ENCODE assay signal across 8 cellular contexts in the genomic region with DNA sequence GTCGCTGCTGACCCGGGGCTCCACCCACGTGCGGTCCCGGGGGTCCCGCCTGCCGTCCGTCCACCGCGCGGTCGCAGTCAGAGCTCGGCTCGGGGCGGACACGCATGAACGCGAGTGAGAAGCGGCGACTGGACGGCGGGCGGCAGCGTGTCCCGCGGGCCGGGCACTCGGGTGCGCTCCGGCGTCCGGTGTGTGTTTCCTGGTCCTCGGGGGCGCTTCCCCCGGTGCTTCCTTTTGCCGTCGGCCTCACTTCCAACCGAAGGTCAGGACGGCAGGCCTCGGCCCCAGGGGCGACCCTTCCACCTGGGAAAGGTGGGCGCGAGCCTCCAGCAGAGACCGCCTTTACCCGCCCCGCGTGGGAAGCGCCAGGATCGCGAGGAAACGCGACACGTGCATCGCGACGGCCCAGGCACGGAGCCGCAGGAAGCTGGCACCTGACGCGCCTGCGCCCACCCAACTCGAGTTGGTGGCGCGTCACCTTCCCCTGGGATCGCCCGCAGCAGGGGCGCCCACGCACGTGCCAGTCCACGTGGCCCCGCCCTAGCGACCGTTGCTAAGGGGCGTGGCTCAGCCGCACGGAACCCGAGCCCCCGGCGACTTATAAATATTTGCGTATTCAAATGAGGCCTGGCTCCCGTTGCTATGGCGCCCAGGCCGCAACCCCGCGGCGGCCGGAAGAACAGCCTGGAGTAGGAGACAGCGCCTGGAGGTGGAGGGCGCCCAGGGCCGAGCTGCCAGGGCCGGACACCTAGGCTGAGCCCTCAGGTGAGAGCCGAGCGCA. TPM values are rescaled to one million over a fixed set of nuclear protein-coding genes. Genes with fewer than 3 reads are reported as not detected.
DNase-seq lines count a peak whose midpoint lies in the region; ATAC-seq and FAIRE-seq lines count a peak whose summit lies in the region.

A gene with protein sequence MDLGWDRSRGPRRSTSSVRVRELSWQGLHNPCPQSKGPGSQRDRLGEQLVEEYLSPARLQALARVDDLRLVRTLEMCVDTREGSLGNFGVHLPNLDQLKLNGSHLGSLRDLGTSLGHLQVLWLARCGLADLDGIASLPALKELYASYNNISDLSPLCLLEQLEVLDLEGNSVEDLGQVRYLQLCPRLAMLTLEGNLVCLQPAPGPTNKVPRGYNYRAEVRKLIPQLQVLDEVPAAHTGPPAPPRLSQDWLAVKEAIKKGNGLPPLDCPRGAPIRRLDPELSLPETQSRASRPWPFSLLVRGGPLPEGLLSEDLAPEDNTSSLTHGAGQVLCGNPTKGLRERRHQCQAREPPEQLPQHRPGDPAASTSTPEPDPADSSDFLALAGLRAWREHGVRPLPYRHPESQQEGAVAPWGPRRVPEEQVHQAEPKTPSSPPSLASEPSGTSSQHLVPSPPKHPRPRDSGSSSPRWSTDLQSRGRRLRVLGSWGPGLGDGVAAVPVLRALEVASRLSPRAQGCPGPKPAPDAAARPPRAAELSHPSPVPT (plus strand): TSS at position 687 of the 781 bp plus-strand sequence. CDS start 3,158 bp downstream, outside the sequence.

- ATAC-seq in HG02943 (IDR thresholded peaks at IDR 0.05; ENCODE audit: low read depth, unreplicated experiment) (peak; percentile 40), left lobe of liver (peak; percentile 64)

- DNase-seq in GM18507 (ENCODE audit: extremely low spot score, insufficient read length, low read depth) = peak; percentile 96
- peak; percentile 68 for DNase-seq in NCI-H2107 treated with DMSO at 0.1 percent for 48 hours (lab: John Stamatoyannopoulos, UW; ENCODE audit: unreplicated experiment)
- peak; percentile 89 for DNase-seq in activated CD4-positive, CD25-positive, alpha-beta regulatory T cell treated with anti-CD3 and anti-CD28 coated beads, Interleukin-2, amount 50 U/mL, for 72 hours
- DNase-seq in cerebellum (ENCODE audit: low spot score) = peak; percentile 69
- DNase-seq in left lobe of liver (ENCODE audit: low spot score) = peak; percentile 91
- DNase-seq in stimulated activated CD4-positive, alpha-beta T cell treated with anti-CD3 and anti-CD28 coated beads, Interleukin-4, amount 100 ng/mL, for 4 hours = peak; percentile 93
- DNase-seq in NCI-H1105 treated with DMSO at 0.1 percent for 48 hours (lab: John Stamatoyannopoulos, UW) = no peak

- peak; percentile 95 for FAIRE-seq in GM18507 (lab: Jason Lieb, UNC)

RNA-seq across cellular contexts. Expression of the gene that starts here (rescaled TPM):
- total RNA-seq in cerebellum (1.5 TPM), left lobe of liver (0.93 TPM)

Comparison
In these comparisons a context has a peak if more than half of its experiments do, and no peak if none do; other contexts are left out.
1. Peak in DNase-seq and ATAC-seq in left lobe of liver; RNA of the gene not detected or under 1 TPM.